Comparison of ENCODE assay signal across 16 cellular contexts in genomic region chr2:224222320-224222719, GRCh38.
DNase-seq lines count a peak whose midpoint lies in the region; ATAC-seq, FAIRE-seq and TF ChIP-seq lines count a peak whose summit lies in the region.
"Had no signal": no experiment of that assay in that cellular context is flagged by ENCODE, and none has a peak within 500 bp of the region (broad histone marks: within the 10 kb centered on the region; RNA-seq: fewer than 3 reads in every experiment).

No MANE protein-coding gene starts in this region.

- no peaks in the 10 kb centered on the region for H4K20me1 ChIP-seq in astrocyte (ENCODE audit: insufficient read depth, low read length)

- no peak for TF ChIP-seq CTCF in astrocyte (IDR thresholded peaks at IDR 0.05; ENCODE audit: insufficient read depth, low read depth, low read length)
- no peak for TF ChIP-seq CTCF in GM10248 (IDR thresholded peaks at IDR 0.05; ENCODE audit: control extremely low read depth, extremely low read depth, low read depth, missing control alignments)

- CTCF ChIA-PET in GM10248 (lab: Yijun Ruan, JAX) = interaction anchor here (1.3 kb wide), 1 partner anchor 14 kb away, joined by 3 read pairs; no protein-coding TSS in a partner anchor

- H3K4me3 ChIP-seq in HUES64 (ENCODE audit: low read length) (no peak overlapping the region), astrocyte (ENCODE audit: insufficient read depth, low read depth, low read length) (no peak overlapping the region)
- H3K4me3 ChIP-seq: coronary artery, MG63, vagina had no signal

- H3K27ac Mint-ChIP-seq in astrocyte (ENCODE audit: unreplicated experiment) = peak overlapping the region; percentile 98
- H3K27ac Mint-ChIP-seq: activated CD8-positive, alpha-beta T cell treated with anti-CD3 and anti-CD28 coated beads, Interleukin-2, amount 10 ng/mL, durations not matched to agents 7 days and 5 days had no signal

- H3K9ac ChIP-seq in HUES64 (ENCODE audit: low read depth, low read length) (no peak overlapping the region), astrocyte (ENCODE audit: low read length) (no peak overlapping the region)

- H3K27me3 ChIP-seq in HUES64 (ENCODE audit: insufficient read depth, low read length) (no peaks in the 10 kb centered on the region), astrocyte (ENCODE audit: insufficient read depth, low read length) (no peaks in the 10 kb centered on the region)
- H3K27me3 ChIP-seq: MG63, vagina had no signal

- H3K4me1 Mint-ChIP-seq in astrocyte (ENCODE audit: low read depth, unreplicated experiment) = peaks cover 30% of the 10 kb centered on the region

- H3K4me3 Mint-ChIP-seq in astrocyte (ENCODE audit: unreplicated experiment) = no peak overlapping the region
- H3K4me3 Mint-ChIP-seq: activated CD8-positive, alpha-beta T cell treated with anti-CD3 and anti-CD28 coated beads, Interleukin-2, amount 10 ng/mL, durations not matched to agents 7 days and 5 days had no signal

- no peak for FAIRE-seq in astrocyte (lab: Jason Lieb, UNC)

- peaks cover 2% of the 10 kb centered on the region for H3K36me3 Mint-ChIP-seq in astrocyte (ENCODE audit: low read depth, unreplicated experiment)

- H3K4me2 ChIP-seq in astrocyte (ENCODE audit: low read length) = no peak overlapping the region

- peak overlapping the region; percentile 12 for H2AFZ ChIP-seq in astrocyte (ENCODE audit: low read depth, low read length)

- no peaks in the 10 kb centered on the region for H3K9me3 Mint-ChIP-seq in astrocyte (ENCODE audit: unreplicated experiment)

- POLR2A ChIA-PET in GM10248 (lab: Yijun Ruan, JAX) = no interaction called here

- no peaks in the 10 kb centered on the region for H3K79me2 ChIP-seq in astrocyte (ENCODE audit: insufficient read depth, low read length)

- peak; percentile 30 for DNase-seq in A172 (ENCODE audit: low spot score)
- DNase-seq in astrocyte (ENCODE audit: low read depth) = no peak
- DNase-seq in glomerular visceral epithelial cell (ENCODE audit: extremely low spot score) = peak; percentile 20
- no peak for DNase-seq in GM10248 (ENCODE audit: extremely low spot score)
- DNase-seq in ecto neural progenitor cell (ENCODE audit: low spot score) = no peak
- no peak for DNase-seq in caudate nucleus (lab: John Stamatoyannopoulos, UW)
- DNase-seq: activated CD8-positive, alpha-beta T cell treated with anti-CD3 and anti-CD28 coated beads, Interleukin-2, amount 10 ng/mL, durations not matched to agents 7 days and 5 days; DMS153; glutamatergic neuron; left ventricle myocardium superior; NCI-H345 had no signal

- H3K4me1 ChIP-seq in HUES64 (ENCODE audit: insufficient read depth, low read length) (peaks cover 21% of the 10 kb centered on the region), astrocyte (ENCODE audit: insufficient read depth, low read length) (peaks cover 18% of the 10 kb centered on the region)

- H3K9me3 ChIP-seq in HUES64 (ENCODE audit: insufficient read depth, low read depth, low read length) = no peaks in the 10 kb centered on the region
- peaks cover 5% of the 10 kb centered on the region for H3K9me3 ChIP-seq in astrocyte (ENCODE audit: insufficient read depth, low read depth, low read length)
- H3K9me3 ChIP-seq: vagina had no signal

- H3K27me3 Mint-ChIP-seq in astrocyte (ENCODE audit: low read depth, unreplicated experiment) = no peaks in the 10 kb centered on the region

- no peak for ATAC-seq in HG03469 (IDR thresholded peaks at IDR 0.05; ENCODE audit: unreplicated experiment)
- ATAC-seq: activated CD8-positive, alpha-beta T cell treated with anti-CD3 and anti-CD28 coated beads, Interleukin-2, amount 10 ng/mL, durations not matched to agents 7 days and 5 days; left ventricle myocardium superior had no signal

- H3K27ac ChIP-seq in HUES64 (ENCODE audit: low read depth, low read length) = peak overlapping the region; percentile 55; the same call in 1 of the 2 replicates
- H3K27ac ChIP-seq in astrocyte (ENCODE audit: low read depth, low read length) = peak overlapping the region; percentile 41
- H3K27ac ChIP-seq in caudate nucleus (ENCODE audit: low read depth, low read length) = no peak overlapping the region
- H3K27ac ChIP-seq: coronary artery, vagina had no signal

- WGBS in HUES64 = 55% methylated on average over 4 of the region's 4 CpGs

- H3K36me3 ChIP-seq in HUES64 (ENCODE audit: insufficient read depth, low read length) (no peaks in the 10 kb centered on the region), astrocyte (ENCODE audit: insufficient read depth, low read length) (no peaks in the 10 kb centered on the region)
- H3K36me3 ChIP-seq: MG63, vagina had no signal

Comparison
In these comparisons a context has a peak if more than half of its experiments do, and no peak if none do; other contexts are left out.
1. DNase-seq: peak in A172 (single experiment) and glomerular visceral epithelial cell (single experiment); none in astrocyte (single experiment), GM10248 (single experiment), ecto neural progenitor cell (single experiment) and caudate nucleus (0 of 61).